Comparison of ENCODE assay signal across 1 cellular context in genomic region chr20:611047-611842, GRCh38.
TF ChIP-seq lines count a peak whose summit lies in the region.

No MANE protein-coding gene starts in this region.

TF ChIP-seq in GM23338, 12 proteins besides CTCF, POLR2A, EP300 and RAD21 (continued from another document):
- TF ChIP-seq ZNF331 (CRISPR knock-in tag; IDR thresholded peaks at IDR 0.05; ENCODE audit: low read depth) (no peak), STAT1 (IDR thresholded peaks at IDR 0.05; ENCODE audit: unreplicated experiment) (no peak), CREB1 (CRISPR knock-in tag; IDR thresholded peaks at IDR 0.05; ENCODE audit: low read depth) (no peak), NANOG (IDR thresholded peaks at IDR 0.05; ENCODE audit: borderline replicate concordance) (no peak), ZNF462 (CRISPR knock-in tag; IDR thresholded peaks at IDR 0.05) (no peak), EZH2phosphoT487 (IDR thresholded peaks at IDR 0.05; ENCODE audit: unreplicated experiment) (no peak), ETS1 (IDR thresholded peaks at IDR 0.05) (no peak)
